Comparison of ENCODE assay signal across 11 cellular contexts in the genomic region with DNA sequence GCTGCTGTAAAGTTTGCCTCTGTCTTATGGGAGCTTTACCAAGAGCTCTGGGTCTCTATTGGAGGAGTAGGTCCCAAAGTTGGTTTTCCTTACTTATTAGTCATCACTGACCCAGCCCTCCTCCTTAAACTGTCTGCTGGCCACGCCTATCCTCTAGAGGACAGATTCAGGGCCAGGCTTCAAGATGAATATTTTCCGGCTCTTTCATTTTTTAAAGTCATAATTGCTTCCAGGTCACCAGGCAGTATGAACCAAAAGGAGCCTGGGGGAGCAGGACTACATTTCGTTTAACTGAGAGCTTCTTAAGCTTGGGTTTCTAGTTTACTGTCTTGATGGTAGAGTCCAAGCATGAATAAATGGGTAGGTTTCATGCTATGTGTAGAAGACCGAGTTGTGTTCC. TPM values are rescaled to one million over a fixed set of nuclear protein-coding genes. Genes with fewer than 3 reads are reported as not detected.
DNase-seq lines count a peak whose midpoint lies in the region.
"Had no signal": no experiment of that assay in that cellular context is flagged by ENCODE, and none has a peak within 500 bp of the region (broad histone marks: within the 10 kb centered on the region; RNA-seq: fewer than 3 reads in every experiment).

No MANE protein-coding gene starts in this region.

- H3K9ac ChIP-seq in skeletal muscle satellite cell (ENCODE audit: low read depth, low read length), result no peak overlapping the region

- peak overlapping the region; percentile 22 for H3K4me2 ChIP-seq in skeletal muscle satellite cell (ENCODE audit: low read length)

- H3K4me3 ChIP-seq in skeletal muscle satellite cell (ENCODE audit: low read length), result no peak overlapping the region
- H3K4me3 ChIP-seq: thyroid gland had no signal

- H3K27me3 ChIP-seq in skeletal muscle satellite cell (ENCODE audit: control insufficient read depth, insufficient read depth, low read length), result no peaks in the 10 kb centered on the region
- H3K27me3 ChIP-seq: thyroid gland had no signal

- H3K9me3 ChIP-seq in skeletal muscle satellite cell (replicated peaks; ENCODE audit: low read length), result no peaks in the 10 kb centered on the region
- H3K9me3 ChIP-seq: thyroid gland had no signal

- DNase-seq in GM04504 (ENCODE audit: low read depth) (peak; percentile 50), OCI-M1 (lab: John Stamatoyannopoulos, UW) (peak; percentile 12), fibroblast of peridontal ligament (ENCODE audit: extremely low read depth) (peak; percentile 84), CD1c-positive myeloid dendritic cell (ENCODE audit: extremely low spot score) (no peak), HuH-7 (ENCODE audit: low spot score) (no peak), germinal center (ENCODE audit: low spot score) (no peak)
- DNase-seq: DMS53, NCI-H446 treated with DMSO at 0.1 percent for 48 hours, RPMI8226 had no signal

- H3K4me1 ChIP-seq in skeletal muscle satellite cell (ENCODE audit: control insufficient read depth, insufficient read depth, low read length), result peaks cover 11% of the 10 kb centered on the region

- no peaks in the 10 kb centered on the region for H3K36me3 ChIP-seq in skeletal muscle satellite cell (ENCODE audit: insufficient read depth, low read length)
- H3K36me3 ChIP-seq: thyroid gland had no signal

RNA-seq across cellular contexts. Expression of a gene that starts 13.7 kb away (rescaled TPM):
- 2.0 TPM in 2 replicates for total RNA-seq in skeletal muscle satellite cell (2012; rRNA removed)

Comparison
In these comparisons a context has a peak if more than half of its experiments do, and no peak if none do; other contexts are left out.
1. DNase-seq: peak in GM04504 (single experiment), OCI-M1 (single experiment) and fibroblast of peridontal ligament (single experiment); none in CD1c-positive myeloid dendritic cell (single experiment), HuH-7 (single experiment) and germinal center (single experiment).